In the genomic region with DNA sequence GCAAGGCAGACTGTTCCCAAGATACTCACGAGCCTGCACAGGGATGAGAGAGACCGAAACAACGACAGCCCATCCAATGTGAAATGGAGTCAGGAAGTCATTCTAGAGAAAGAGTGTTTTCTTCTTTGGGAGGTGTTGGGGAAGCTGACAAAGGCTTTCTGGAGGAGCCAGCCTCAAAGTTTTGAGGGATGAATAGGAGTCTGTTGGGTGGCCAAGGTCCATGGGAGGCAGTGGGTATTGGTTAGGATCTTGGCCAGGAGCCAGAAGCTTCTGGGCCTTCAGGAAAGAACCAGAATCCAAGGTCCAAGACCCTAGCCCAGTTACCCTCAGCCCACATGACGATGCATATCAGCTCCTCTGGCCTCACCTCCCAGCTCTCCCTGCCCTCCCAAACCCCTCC, we compare ENCODE assay signal across 22 cellular contexts. TPM values are rescaled to one million over a fixed set of nuclear protein-coding genes. Genes with fewer than 3 reads are reported as not detected.
"Had no signal": no experiment of that assay in that cellular context is flagged by ENCODE, and none has a peak within 500 bp of the region (broad histone marks: within the 10 kb centered on the region; RNA-seq: fewer than 3 reads in every experiment).

No MANE protein-coding gene starts in this region.

- H3K4me2 ChIP-seq: hepatocyte had no signal

- H3K36me3 ChIP-seq: pancreas, prostate gland had no signal

- DNase-seq: dermis blood vessel endothelial cell; erythroblast; foreskin keratinocyte; head of caudate nucleus; midbrain; naive B cell; occipital lobe; small intestine; stimulated activated CD4-positive, alpha-beta T cell treated with anti-CD3 and anti-CD28 coated beads, Interleukin-2, amount 100 ng/mL, for 48 hours; stimulated activated naive CD4-positive, alpha-beta T cell treated with Interleukin-2 at 50 U/mL for 16 hours; trophoblast cell had no signal

- H3K4me3 Mint-ChIP-seq: endodermal cell, naive B cell, nephron had no signal

- ATAC-seq: foreskin keratinocyte, left colon, left ventricle myocardium superior, pancreas had no signal

- H3K4me1 ChIP-seq: foreskin keratinocyte, pancreas, prostate gland had no signal

- H3K79me2 ChIP-seq: hepatocyte had no signal

- FAIRE-seq: colon, endothelial cell of umbilical vein, pancreas, small intestine, urothelium cell line had no signal

- H3K27ac ChIP-seq: foreskin keratinocyte, hepatocyte, pancreas, prostate gland had no signal

- H3K9me3 ChIP-seq: pancreas, prostate gland had no signal

- H3K27me3 ChIP-seq: hepatocyte, pancreas had no signal

- H3K4me3 ChIP-seq: hepatocyte, lung, pancreas, prostate gland had no signal

- H2AFZ ChIP-seq: hepatocyte had no signal

- H3K4me1 Mint-ChIP-seq: endodermal cell, naive B cell had no signal

- H3K27ac Mint-ChIP-seq: endodermal cell, naive B cell, nephron had no signal

RNA-seq across cellular contexts. Expression of gene SHISAL1, which starts 59.9 kb away (rescaled TPM):
- total RNA-seq: dermis blood vessel endothelial cell, foreskin keratinocyte had no signal
